In genomic region chr5:54013556-54014157, GRCh38 we compare ENCODE assay signal across 8 cellular contexts.
A peak's percentile ranks its signal among the peaks of the same experiment; 100 is the strongest.
DNase-seq lines count a peak whose midpoint lies in the region; FAIRE-seq and TF ChIP-seq lines count a peak whose summit lies in the region.

No MANE protein-coding gene starts in this region.

- peaks cover 22% of the 10 kb centered on the region for H3K36me3 Mint-ChIP-seq in endodermal cell (ENCODE audit: low read depth)

- no peak overlapping the region for H3K18ac ChIP-seq in neuronal stem cell (ENCODE audit: low read length)

- H3K4me3 Mint-ChIP-seq in endodermal cell = no peak overlapping the region

- H3K27me3 ChIP-seq in GM23248 (replicated peaks; ENCODE audit: insufficient read depth) (no peaks in the 10 kb centered on the region), endodermal cell (ENCODE audit: control insufficient read depth, insufficient read depth, low read length, poor library complexity, severe bottlenecking) (no peaks in the 10 kb centered on the region), neuronal stem cell (ENCODE audit: control insufficient read depth in 3 of 3, insufficient read depth in 3 of 3, low read depth in 1 of 3, low read length in 3 of 3) (no peaks in the 10 kb centered on the region)

- H3K4me2 ChIP-seq in GM23248 (ENCODE audit: unreplicated experiment) (no peak overlapping the region), neuronal stem cell (ENCODE audit: insufficient read depth, low read length, poor library complexity, severe bottlenecking) (no peak overlapping the region)

- H3F3A ChIP-seq in GM23248 (ENCODE audit: insufficient read depth) = peaks cover 14% of the 10 kb centered on the region

- H3K14ac ChIP-seq in neuronal stem cell (ENCODE audit: low read length) = no peak overlapping the region

- no peak overlapping the region for H2BK5ac ChIP-seq in neuronal stem cell (ENCODE audit: low read length)

- no peak overlapping the region for H3K27ac Mint-ChIP-seq in endodermal cell

- H3K4me3 ChIP-seq in GM23248 (no peak overlapping the region), endodermal cell (ENCODE audit: low read length) (peak overlapping the region; percentile 2), neuronal stem cell (ENCODE audit: low read length in 2 of 2) (no peak overlapping the region)

- no peaks in the 10 kb centered on the region for H3K27me3 Mint-ChIP-seq in endodermal cell (ENCODE audit: insufficient read depth)

- no peak overlapping the region for H3K23ac ChIP-seq in neuronal stem cell (ENCODE audit: low read depth, low read length, poor library complexity)

- DNase-seq in GM23248 (peak; percentile 95), RCC 7860 (ENCODE audit: low spot score) (peak; percentile 36), endodermal cell (no peak), NCI-H1092 (lab: John Stamatoyannopoulos, UW) (no peak), ureter (ENCODE audit: low spot score) (no peak), cerebellar cortex (ENCODE audit: low spot score) (no peak), neuronal stem cell (ENCODE audit: low spot score) (no peak)
- peak; percentile 57 for DNase-seq in stimulated activated CD4-positive, alpha-beta T cell treated with anti-CD3 and anti-CD28 coated beads, Interleukin-15, amount 100 ng/mL, for 24 hours

- no peak for TF ChIP-seq CTCF in endodermal cell (conservative IDR thresholded peaks at IDR 0.05)

- H3K9ac ChIP-seq in GM23248 (0 out of 2 replicates have a peak overlapping the region, but pooled peaks have one; percentile 32), endodermal cell (ENCODE audit: extremely low read depth, low read length, poor library complexity, severe bottlenecking) (no peak overlapping the region), neuronal stem cell (ENCODE audit: low read depth, low read length, poor library complexity) (no peak overlapping the region)

- no peak overlapping the region for H2BK120ac ChIP-seq in neuronal stem cell (ENCODE audit: low read depth, low read length)

- H3K9me3 ChIP-seq in GM23248 (ENCODE audit: low read depth) (no peaks in the 10 kb centered on the region), endodermal cell (ENCODE audit: control insufficient read depth, low read length) (peaks cover 19% of the 10 kb centered on the region), neuronal stem cell (replicated peaks in 1 of 2; ENCODE audit: control insufficient read depth in 2 of 2, insufficient read depth in 1 of 2, low read depth in 1 of 2, low read length in 2 of 2) (peaks cover 2 to 12% of the 10 kb centered on the region in 2 donors)

- peak overlapping the region; percentile 72 for H3K27ac ChIP-seq in GM23248
- H3K27ac ChIP-seq in endodermal cell (ENCODE audit: low read depth, low read length) = no peak overlapping the region
- no peak overlapping the region for H3K27ac ChIP-seq in neuronal stem cell (replicated peaks; ENCODE audit: low read length)

- no peak overlapping the region for H3K4ac ChIP-seq in neuronal stem cell (ENCODE audit: low read length)

- H3K4me1 Mint-ChIP-seq in endodermal cell = peaks cover 43% of the 10 kb centered on the region

- no peaks in the 10 kb centered on the region for H3K79me1 ChIP-seq in neuronal stem cell (ENCODE audit: low read depth, low read length)

- H2BK12ac ChIP-seq in neuronal stem cell (ENCODE audit: low read length) = no peak overlapping the region

- H3K9me3 Mint-ChIP-seq in endodermal cell = peaks cover 26% of the 10 kb centered on the region

- no peaks in the 10 kb centered on the region for H3K9me2 ChIP-seq in GM23248 (ENCODE audit: insufficient read depth)

- H4K8ac ChIP-seq in neuronal stem cell (ENCODE audit: low read depth, low read length) = no peak overlapping the region

- H3K79me2 ChIP-seq in GM23248 (ENCODE audit: insufficient read depth) = no peaks in the 10 kb centered on the region

- H3K4me1 ChIP-seq in GM23248 (ENCODE audit: insufficient read depth) (peaks cover 16% of the 10 kb centered on the region), endodermal cell (ENCODE audit: control insufficient read depth, insufficient read depth, low read length) (peaks cover 17% of the 10 kb centered on the region), neuronal stem cell (ENCODE audit: control insufficient read depth in 2 of 2, insufficient read depth in 1 of 2, low read depth in 1 of 2, low read length in 2 of 2) (peaks cover 14 to 33% of the 10 kb centered on the region in 2 donors)

- no peaks in the 10 kb centered on the region for H4K20me1 ChIP-seq in GM23248 (ENCODE audit: insufficient read depth)

- H2AK5ac ChIP-seq in neuronal stem cell (ENCODE audit: low read depth, low read length) = no peak overlapping the region

- no peak for FAIRE-seq in RCC 7860 (lab: Jason Lieb, UNC)

- H3K36me3 ChIP-seq in GM23248 (ENCODE audit: low read depth) = no peaks in the 10 kb centered on the region; the same call in 1 of the 2 replicates
- no peaks in the 10 kb centered on the region for H3K36me3 ChIP-seq in endodermal cell (ENCODE audit: control insufficient read depth, insufficient read depth, low read length)
- H3K36me3 ChIP-seq in neuronal stem cell (replicated peaks in 1 of 2; ENCODE audit: control insufficient read depth in 2 of 2, insufficient read depth in 2 of 2, low read length in 2 of 2) = no peaks in the 10 kb centered on the region

- H2AFZ ChIP-seq in GM23248 (no peak overlapping the region), neuronal stem cell (ENCODE audit: low read length) (no peak overlapping the region)

- in situ Hi-C loops in GM23248 (cut with MboI) = no loop called here

- no peak overlapping the region for H4K91ac ChIP-seq in neuronal stem cell (ENCODE audit: low read depth, low read length, poor library complexity)

- no peak overlapping the region for H2BK15ac ChIP-seq in neuronal stem cell (ENCODE audit: low read length)

Comparison
In these comparisons a context has a peak if more than half of its experiments do, and no peak if none do; other contexts are left out.
1. DNase-seq: peak in GM23248 (single experiment), RCC 7860 (single experiment) and stimulated activated CD4-positive, alpha-beta T cell treated with anti-CD3 and anti-CD28 coated beads, Interleukin-15, amount 100 ng/mL, for 24 hours (single experiment); none in endodermal cell (single experiment), NCI-H1092 (single experiment), ureter (single experiment), cerebellar cortex (single experiment) and neuronal stem cell (single experiment).